In genomic region chr14:64986578-64987571, GRCh38 we compare ENCODE assay signal across 8 cellular contexts. TPM values are rescaled to one million over a fixed set of nuclear protein-coding genes. Genes with fewer than 3 reads are reported as not detected.
DNase-seq lines count a peak whose midpoint lies in the region; ATAC-seq and TF ChIP-seq lines count a peak whose summit lies in the region.

FNTB (plus strand) TSS chr14:64986895; CDS start chr14:64986954, 59 bp downstream.

- H3K36me3 Mint-ChIP-seq in CD14-positive monocyte = no peaks in the 10 kb centered on the region
- H3K36me3 Mint-ChIP-seq in dendritic cell treated with granulocyte-macrophage colony-stimulating factor and Interleukin-4, amounts not matched to agents 40 ng/mL and 50 ng/mL, for 4 days (ENCODE audit: low read depth) = peaks cover 8% of the 10 kb centered on the region

- H3K9me3 Mint-ChIP-seq in CD14-positive monocyte = no peaks in the 10 kb centered on the region
- no peaks in the 10 kb centered on the region for H3K9me3 Mint-ChIP-seq in dendritic cell treated with granulocyte-macrophage colony-stimulating factor and Interleukin-4, amounts not matched to agents 40 ng/mL and 50 ng/mL, for 4 days

- H3K27me3 Mint-ChIP-seq in CD14-positive monocyte (ENCODE audit: low read depth in 3 of 3) = peaks cover 1 to 14% (median 3%) of the 10 kb centered on the region in 3 donors
- H3K27me3 Mint-ChIP-seq in dendritic cell treated with granulocyte-macrophage colony-stimulating factor and Interleukin-4, amounts not matched to agents 40 ng/mL and 50 ng/mL, for 4 days = peaks cover 14% of the 10 kb centered on the region

- peak; percentile 88 for DNase-seq in CD14-positive monocyte (ENCODE audit: low spot score)
- DNase-seq in NCI-H69 (lab: John Stamatoyannopoulos, UW) = peak; percentile 99
- DNase-seq in activated CD4-positive, alpha-beta T cell treated with anti-CD3 and anti-CD28 coated beads, Interleukin-2, amount 50 U/mL, for 1 hour = peak; percentile 87
- DNase-seq in left lobe of liver (ENCODE audit: low spot score) = peak; percentile 98
- peak; percentile 89 for DNase-seq in stimulated activated CD4-positive, alpha-beta T cell treated with anti-CD3 and anti-CD28 coated beads, Interleukin-2, amount 100 ng/mL, for 4 hours (ENCODE audit: low read depth)

- peak within 1 kb of the TSS; percentile 100 for H3K4me3 Mint-ChIP-seq in CD14-positive monocyte
- H3K4me3 Mint-ChIP-seq in dendritic cell treated with granulocyte-macrophage colony-stimulating factor and Interleukin-4, amounts not matched to agents 40 ng/mL and 50 ng/mL, for 4 days = peak within 1 kb of the TSS; percentile 99

- no peak for TF ChIP-seq CTCF in CD14-positive monocyte (IDR thresholded peaks at IDR 0.05)

- H3K4me1 Mint-ChIP-seq in CD14-positive monocyte = peaks cover 53% of the 10 kb centered on the region
- H3K4me1 Mint-ChIP-seq in dendritic cell treated with granulocyte-macrophage colony-stimulating factor and Interleukin-4, amounts not matched to agents 40 ng/mL and 50 ng/mL, for 4 days (ENCODE audit: low read depth) = peaks cover 31% of the 10 kb centered on the region

- H3K27ac Mint-ChIP-seq in CD14-positive monocyte = peak within 1 kb of the TSS; percentile 95 to 99 (median 97)
- H3K27ac Mint-ChIP-seq in dendritic cell treated with granulocyte-macrophage colony-stimulating factor and Interleukin-4, amounts not matched to agents 40 ng/mL and 50 ng/mL, for 4 days = peak within 1 kb of the TSS; percentile 96

- peak; percentile 91 for ATAC-seq in GM19351 (IDR thresholded peaks at IDR 0.05; ENCODE audit: unreplicated experiment)
- ATAC-seq in HG03521 (IDR thresholded peaks at IDR 0.05; ENCODE audit: unreplicated experiment) = peak; percentile 94
- peak; percentile 95 for ATAC-seq in left lobe of liver

- intact Hi-C loops in CD14-positive monocyte (cut with micrococcal nuclease) = loop anchor here (5.0 to 10.0 kb wide), 4 partner anchors 72 to 442 kb away; partner anchors contain the start of genes CHURC1 (in 2 of the 2), MAX (in 2 of the 2), HSPA2 (in 1 of the 2) and PPP1R36 (in 1 of the 2)
- intact Hi-C loops in dendritic cell treated with granulocyte-macrophage colony-stimulating factor and Interleukin-4, amounts not matched to agents 40 ng/mL and 50 ng/mL, for 4 days (cut with micrococcal nuclease) = loop anchor here (1.0 to 5.0 kb wide), 5 partner anchors 34 to 426 kb away; partner anchors contain the start of genes CHURC1, FUT8 and MAX

RNA-seq across cellular contexts. Expression of gene FNTB, which starts in this region (rescaled TPM):
- polyA plus RNA-seq in CD14-positive monocyte = 10 to 100 TPM; 12.3 to 14.2 TPM
- 9.9 TPM for total RNA-seq in left lobe of liver

Comparison
In these comparisons a context has a peak if more than half of its experiments do, and no peak if none do; other contexts are left out.
1. Peak in every context shown above with its lines: DNase-seq and ATAC-seq.